Comparison of ENCODE assay signal across 1 cellular context in genomic region chr2:121755237-121756111, GRCh38.
TF ChIP-seq lines count a peak whose summit lies in the region.

TSS of gene TSN (plus strand) at chr2:121755651. CDS start at chr2:121755780, 129 bp downstream.

TF ChIP-seq in GM12878, 131 proteins besides CTCF, POLR2A, EP300 and RAD21 (continued from another document and continues in another):
- TF ChIP-seq, protein P1, sequence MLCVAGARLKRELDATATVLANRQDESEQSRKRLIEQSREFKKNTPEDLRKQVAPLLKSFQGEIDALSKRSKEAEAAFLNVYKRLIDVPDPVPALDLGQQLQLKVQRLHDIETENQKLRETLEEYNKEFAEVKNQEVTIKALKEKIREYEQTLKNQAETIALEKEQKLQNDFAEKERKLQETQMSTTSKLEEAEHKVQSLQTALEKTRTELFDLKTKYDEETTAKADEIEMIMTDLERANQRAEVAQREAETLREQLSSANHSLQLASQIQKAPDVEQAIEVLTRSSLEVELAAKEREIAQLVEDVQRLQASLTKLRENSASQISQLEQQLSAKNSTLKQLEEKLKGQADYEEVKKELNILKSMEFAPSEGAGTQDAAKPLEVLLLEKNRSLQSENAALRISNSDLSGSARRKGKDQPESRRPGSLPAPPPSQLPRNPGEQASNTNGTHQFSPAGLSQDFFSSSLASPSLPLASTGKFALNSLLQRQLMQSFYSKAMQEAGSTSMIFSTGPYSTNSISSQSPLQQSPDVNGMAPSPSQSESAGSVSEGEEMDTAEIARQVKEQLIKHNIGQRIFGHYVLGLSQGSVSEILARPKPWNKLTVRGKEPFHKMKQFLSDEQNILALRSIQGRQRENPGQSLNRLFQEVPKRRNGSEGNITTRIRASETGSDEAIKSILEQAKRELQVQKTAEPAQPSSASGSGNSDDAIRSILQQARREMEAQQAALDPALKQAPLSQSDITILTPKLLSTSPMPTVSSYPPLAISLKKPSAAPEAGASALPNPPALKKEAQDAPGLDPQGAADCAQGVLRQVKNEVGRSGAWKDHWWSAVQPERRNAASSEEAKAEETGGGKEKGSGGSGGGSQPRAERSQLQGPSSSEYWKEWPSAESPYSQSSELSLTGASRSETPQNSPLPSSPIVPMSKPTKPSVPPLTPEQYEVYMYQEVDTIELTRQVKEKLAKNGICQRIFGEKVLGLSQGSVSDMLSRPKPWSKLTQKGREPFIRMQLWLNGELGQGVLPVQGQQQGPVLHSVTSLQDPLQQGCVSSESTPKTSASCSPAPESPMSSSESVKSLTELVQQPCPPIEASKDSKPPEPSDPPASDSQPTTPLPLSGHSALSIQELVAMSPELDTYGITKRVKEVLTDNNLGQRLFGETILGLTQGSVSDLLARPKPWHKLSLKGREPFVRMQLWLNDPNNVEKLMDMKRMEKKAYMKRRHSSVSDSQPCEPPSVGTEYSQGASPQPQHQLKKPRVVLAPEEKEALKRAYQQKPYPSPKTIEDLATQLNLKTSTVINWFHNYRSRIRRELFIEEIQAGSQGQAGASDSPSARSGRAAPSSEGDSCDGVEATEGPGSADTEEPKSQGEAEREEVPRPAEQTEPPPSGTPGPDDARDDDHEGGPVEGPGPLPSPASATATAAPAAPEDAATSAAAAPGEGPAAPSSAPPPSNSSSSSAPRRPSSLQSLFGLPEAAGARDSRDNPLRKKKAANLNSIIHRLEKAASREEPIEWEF (IDR thresholded peaks at IDR 0.05; ENCODE audit: insufficient replicate concordance, low read depth, low read length), result no peak
- TF ChIP-seq CEBPB (IDR thresholded peaks at IDR 0.05; ENCODE audit: borderline replicate concordance in 1 of 2, low read depth in 2 of 2, low read length in 2 of 2) (no peak), USF1 (IDR thresholded peaks at IDR 0.05; ENCODE audit: borderline replicate concordance, extremely low read length, insufficient read depth, low read depth, low read length) (peak; percentile 91), MTA2 (IDR thresholded peaks at IDR 0.05; ENCODE audit: low read depth) (no peak), HDGF (IDR thresholded peaks at IDR 0.05) (0 out of 2 replicates have a peak, but pooled peaks have one; percentile 11), REST (IDR thresholded peaks at IDR 0.05; ENCODE audit: low read depth, low read length) (peak; percentile 30; the same call in 1 of the 2 replicates), SMAD5 (IDR thresholded peaks at IDR 0.05; ENCODE audit: low read depth) (0 out of 2 replicates have a peak, but pooled peaks have one; percentile 73), BMI1 (IDR thresholded peaks at IDR 0.05; ENCODE audit: borderline replicate concordance) (no peak), IKZF1 (conservative IDR thresholded peaks at IDR 0.05) (peak; percentile 99), CEBPZ (IDR thresholded peaks at IDR 0.05; ENCODE audit: low read depth, low read length) (no peak), NR2C1 (IDR thresholded peaks at IDR 0.05) (peak; percentile 34; the same call in 1 of the 2 replicates), HDAC2 (IDR thresholded peaks at IDR 0.05) (no peak), JUND (IDR thresholded peaks at IDR 0.05; ENCODE audit: low read depth, low read length) (peak; percentile 51; the same call in 1 of the 2 replicates), RB1 (IDR thresholded peaks at IDR 0.05; ENCODE audit: borderline replicate concordance) (peak; percentile 99), YY1 (IDR thresholded peaks at IDR 0.05; ENCODE audit: low read depth, low read length) (no peak; the same call in none of the 2 replicates), ZNF207 (IDR thresholded peaks at IDR 0.05; ENCODE audit: borderline replicate concordance) (peak; percentile 98), ZNF24 (IDR thresholded peaks at IDR 0.05) (no peak), TAF1 (IDR thresholded peaks at IDR 0.05; ENCODE audit: borderline replicate concordance, low read depth, low read length) (no peak; the same call in 1 of the 2 replicates), ZBED1 (IDR thresholded peaks at IDR 0.05; ENCODE audit: borderline replicate concordance) (peak; percentile 62; the same call in 1 of the 2 replicates), ASH2L (IDR thresholded peaks at IDR 0.05; ENCODE audit: borderline replicate concordance, low read depth) (no peak), IKZF2 (IDR thresholded peaks at IDR 0.05) (no peak), EZH2 (IDR thresholded peaks at IDR 0.05; ENCODE audit: borderline replicate concordance, control insufficient read depth, low read depth, low read length) (no peak), BRCA1 (IDR thresholded peaks at IDR 0.05; ENCODE audit: low read depth, low read length) (no peak), PRDM15 (CRISPR knock-in tag; IDR thresholded peaks at IDR 0.05) (no peak), RAD51 (IDR thresholded peaks at IDR 0.05) (peak; percentile 79; the same call in 1 of the 2 replicates), PML (IDR thresholded peaks at IDR 0.05; ENCODE audit: low read length) (no peak; the same call in 1 of the 2 replicates), STAT1 (conservative IDR thresholded peaks at IDR 0.05) (peak; percentile 99), NFYA (IDR thresholded peaks at IDR 0.05; ENCODE audit: borderline replicate concordance, low read depth, low read length) (no peak), YBX1 (IDR thresholded peaks at IDR 0.05) (no peak), ETV6 (conservative IDR thresholded peaks at IDR 0.05 in 1 of 2, IDR thresholded peaks at IDR 0.05 in 1 of 2; ENCODE audit: borderline replicate concordance in 1 of 2, low read depth in 1 of 2) (no peak), ZNF274 (IDR thresholded peaks at IDR 0.05; ENCODE audit: insufficient read depth, insufficient read length) (no peak), BCL3 (IDR thresholded peaks at IDR 0.05; ENCODE audit: borderline replicate concordance, insufficient read depth, low read depth, low read length, poor library complexity, severe bottlenecking) (peak; percentile 70), SRF (IDR thresholded peaks at IDR 0.05; ENCODE audit: low read depth in 2 of 2, low read length in 2 of 2) (peak; percentile 65 to 95), WRNIP1 (IDR thresholded peaks at IDR 0.05; ENCODE audit: borderline replicate concordance, low read depth, low read length) (no peak), NBN (IDR thresholded peaks at IDR 0.05) (0 out of 2 replicates have a peak, but pooled peaks have one; percentile 45)
- TF ChIP-seq, protein P2, sequence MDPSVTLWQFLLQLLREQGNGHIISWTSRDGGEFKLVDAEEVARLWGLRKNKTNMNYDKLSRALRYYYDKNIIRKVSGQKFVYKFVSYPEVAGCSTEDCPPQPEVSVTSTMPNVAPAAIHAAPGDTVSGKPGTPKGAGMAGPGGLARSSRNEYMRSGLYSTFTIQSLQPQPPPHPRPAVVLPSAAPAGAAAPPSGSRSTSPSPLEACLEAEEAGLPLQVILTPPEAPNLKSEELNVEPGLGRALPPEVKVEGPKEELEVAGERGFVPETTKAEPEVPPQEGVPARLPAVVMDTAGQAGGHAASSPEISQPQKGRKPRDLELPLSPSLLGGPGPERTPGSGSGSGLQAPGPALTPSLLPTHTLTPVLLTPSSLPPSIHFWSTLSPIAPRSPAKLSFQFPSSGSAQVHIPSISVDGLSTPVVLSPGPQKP (IDR thresholded peaks at IDR 0.05; ENCODE audit: low read depth, low read length), result peak; percentile 59
- TF ChIP-seq, protein P3, sequence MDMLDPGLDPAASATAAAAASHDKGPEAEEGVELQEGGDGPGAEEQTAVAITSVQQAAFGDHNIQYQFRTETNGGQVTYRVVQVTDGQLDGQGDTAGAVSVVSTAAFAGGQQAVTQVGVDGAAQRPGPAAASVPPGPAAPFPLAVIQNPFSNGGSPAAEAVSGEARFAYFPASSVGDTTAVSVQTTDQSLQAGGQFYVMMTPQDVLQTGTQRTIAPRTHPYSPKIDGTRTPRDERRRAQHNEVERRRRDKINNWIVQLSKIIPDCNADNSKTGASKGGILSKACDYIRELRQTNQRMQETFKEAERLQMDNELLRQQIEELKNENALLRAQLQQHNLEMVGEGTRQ (IDR thresholded peaks at IDR 0.05; ENCODE audit: borderline replicate concordance, low read depth, low read length), result peak; percentile 80
